26 cellular contexts compared by ENCODE assay signal in the genomic region with DNA sequence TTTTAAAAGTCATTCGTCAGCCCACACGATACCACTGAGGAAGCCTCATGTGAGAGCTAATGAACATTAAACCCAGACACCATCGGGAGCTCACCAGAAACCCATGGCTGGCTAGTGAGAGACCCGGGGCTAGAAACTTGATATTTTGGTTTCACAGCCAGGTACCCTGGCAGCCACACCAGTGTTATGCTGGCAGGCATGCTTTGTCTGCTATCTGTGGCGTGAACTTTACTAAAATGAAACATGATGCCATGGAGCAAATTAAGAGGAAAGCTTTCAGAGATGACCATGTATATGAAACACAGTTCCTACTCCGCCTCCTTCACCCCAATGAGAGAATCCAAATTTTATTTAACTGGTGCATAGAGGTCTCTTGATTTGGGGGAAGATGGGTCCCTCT.
DNase-seq lines count a peak whose midpoint lies in the region; ATAC-seq, FAIRE-seq and TF ChIP-seq lines count a peak whose summit lies in the region.
"Had no signal": no experiment of that assay in that cellular context is flagged by ENCODE, and none has a peak within 500 bp of the region (broad histone marks: within the 10 kb centered on the region; RNA-seq: fewer than 3 reads in every experiment).

No MANE protein-coding gene starts in this region.

- H3K4me1 ChIP-seq in right atrium auricular region (peaks cover 0 to 5% of the 10 kb centered on the region in 2 donors), left ventricle myocardium inferior (peaks cover 39% of the 10 kb centered on the region), skeletal muscle tissue (ENCODE audit: control insufficient read depth in 3 of 3, insufficient read depth in 3 of 3, low read length in 3 of 3) (peaks cover 13 to 40% (median 28%) of the 10 kb centered on the region in 3 donors), small intestine (ENCODE audit: control insufficient read depth in 2 of 2, insufficient read depth in 1 of 2, low read depth in 1 of 2, low read length in 1 of 2) (peaks cover 0 to 7% of the 10 kb centered on the region in 2 donors)
- H3K4me1 ChIP-seq: BE2C had no signal

- ATAC-seq in Right ventricle myocardium inferior, result peak; percentile 42
- ATAC-seq: GM12878, HCT116 had no signal

- no peak overlapping the region for H3K4me3 ChIP-seq in right atrium auricular region
- H3K4me3 ChIP-seq in left ventricle myocardium inferior, result no peak overlapping the region
- H3K4me3 ChIP-seq in skeletal muscle tissue (ENCODE audit: low read length in 3 of 3), result peak overlapping the region in 2 of 3 donors; percentile 38 to 46
- no peak overlapping the region for H3K4me3 ChIP-seq in small intestine (ENCODE audit: low read depth in 1 of 2, low read length in 2 of 2)
- H3K4me3 ChIP-seq: GM12878, SJSA1 had no signal

- H3K36me3 ChIP-seq in right atrium auricular region (no peaks in the 10 kb centered on the region), left ventricle myocardium inferior (no peaks in the 10 kb centered on the region), skeletal muscle tissue (ENCODE audit: control insufficient read depth in 3 of 3, insufficient read depth in 3 of 3, low read length in 3 of 3) (no peaks in the 10 kb centered on the region), small intestine (ENCODE audit: control insufficient read depth in 2 of 2, insufficient read depth in 2 of 2, low read length in 2 of 2) (no peaks in the 10 kb centered on the region)
- H3K36me3 ChIP-seq: BE2C, SJSA1 had no signal

- H3K27me3 ChIP-seq in right atrium auricular region (no peaks in the 10 kb centered on the region), left ventricle myocardium inferior (ENCODE audit: low read depth) (no peaks in the 10 kb centered on the region), skeletal muscle tissue (ENCODE audit: control insufficient read depth in 3 of 3, insufficient read depth in 3 of 3, low read length in 3 of 3) (no peaks in the 10 kb centered on the region), small intestine (ENCODE audit: control insufficient read depth in 2 of 2, insufficient read depth in 2 of 2, low read length in 2 of 2) (no peaks in the 10 kb centered on the region)
- H3K27me3 ChIP-seq: BE2C, SJSA1 had no signal

- WGBS in small intestine, 3 donors, result 86 to 96% (median 91%) methylated on average over 6 of the region's 6 CpGs

- H3K9me3 ChIP-seq in right atrium auricular region, result no peaks in the 10 kb centered on the region
- H3K9me3 ChIP-seq in left ventricle myocardium inferior (replicated peaks), result no peaks in the 10 kb centered on the region
- H3K9me3 ChIP-seq in skeletal muscle tissue (ENCODE audit: control insufficient read depth in 3 of 3, low read length in 3 of 3), result no peaks in the 10 kb centered on the region
- H3K9me3 ChIP-seq in small intestine (ENCODE audit: control insufficient read depth, low read depth), result no peaks in the 10 kb centered on the region
- H3K9me3 ChIP-seq: BE2C, SJSA1 had no signal

- TF ChIP-seq CTCF in right atrium auricular region (IDR thresholded peaks at IDR 0.05), result no peak
- no peak for TF ChIP-seq CTCF in left ventricle myocardium inferior (IDR thresholded peaks at IDR 0.05; ENCODE audit: borderline replicate concordance)

- no peak for FAIRE-seq in small intestine (lab: Jason Lieb, UNC)
- FAIRE-seq: GM12878, H1, RCC 7860 had no signal

- H3K9ac ChIP-seq in skeletal muscle tissue (ENCODE audit: low read depth in 1 of 3, low read length in 3 of 3), result peak overlapping the region in 2 of 3 donors; percentile 52 to 63
- H3K9ac ChIP-seq: KMS-11 had no signal

- H3K27ac ChIP-seq in right atrium auricular region (no peak overlapping the region), left ventricle myocardium inferior (replicated peaks) (peak overlapping the region; percentile 58), skeletal muscle tissue (ENCODE audit: low read depth, low read length) (peak overlapping the region; percentile 88), small intestine (ENCODE audit: low read depth in 1 of 2, low read length in 1 of 2) (no peak overlapping the region)
- H3K27ac ChIP-seq: 22Rv1, HL-60, KMS-11, SJSA1 had no signal

- intact Hi-C loops in Right ventricle myocardium inferior (cut with DNase I), result no loop called here
- intact Hi-C loops in left ventricle myocardium inferior (cut with micrococcal nuclease), result no loop called here

- peak; percentile 29 for DNase-seq in DMS 273 (lab: John Stamatoyannopoulos, UW; ENCODE audit: unreplicated experiment)
- DNase-seq in DMS 273 treated with DMSO at 0.1 percent for 48 hours (lab: John Stamatoyannopoulos, UW), result no peak
- DNase-seq in Right ventricle myocardium inferior (ENCODE audit: missing footprints), result no peak
- DNase-seq in right atrium auricular region (ENCODE audit: low spot score), result no peak
- peak; percentile 17 for DNase-seq in left ventricle myocardium inferior
- no peak for DNase-seq in AG08395 (ENCODE audit: low spot score)
- DNase-seq in small intestine, result no peak
- DNase-seq: BE2C; CD8-positive, alpha-beta memory T cell; DMS153; EL; GDM1; NCI-H1048; NCI-H1436 treated with DMSO at 0.1 percent for 48 hours; NCI-H1930; NCI-H524 treated with DMSO at 0.1 percent for 48 hours; NCI-H774 had no signal

Comparison
In these comparisons a context has a peak if more than half of its experiments do, and no peak if none do; other contexts are left out.
1. DNase-seq: peak in DMS 273 (single experiment) and left ventricle myocardium inferior (single experiment); none in DMS 273 treated with DMSO at 0.1 percent for 48 hours (single experiment), Right ventricle myocardium inferior (single experiment), right atrium auricular region (single experiment), AG08395 (single experiment) and small intestine (single experiment).
2. H3K27ac ChIP-seq: peak in left ventricle myocardium inferior (single experiment) and skeletal muscle tissue (single experiment); none in right atrium auricular region (0 of 2) and small intestine (0 of 2).
3. H3K4me3 ChIP-seq: peak in skeletal muscle tissue (2 of 3); none in right atrium auricular region (0 of 2), left ventricle myocardium inferior (single experiment) and small intestine (0 of 2).